ENCODE assay signal across 20 cellular contexts in the genomic region with DNA sequence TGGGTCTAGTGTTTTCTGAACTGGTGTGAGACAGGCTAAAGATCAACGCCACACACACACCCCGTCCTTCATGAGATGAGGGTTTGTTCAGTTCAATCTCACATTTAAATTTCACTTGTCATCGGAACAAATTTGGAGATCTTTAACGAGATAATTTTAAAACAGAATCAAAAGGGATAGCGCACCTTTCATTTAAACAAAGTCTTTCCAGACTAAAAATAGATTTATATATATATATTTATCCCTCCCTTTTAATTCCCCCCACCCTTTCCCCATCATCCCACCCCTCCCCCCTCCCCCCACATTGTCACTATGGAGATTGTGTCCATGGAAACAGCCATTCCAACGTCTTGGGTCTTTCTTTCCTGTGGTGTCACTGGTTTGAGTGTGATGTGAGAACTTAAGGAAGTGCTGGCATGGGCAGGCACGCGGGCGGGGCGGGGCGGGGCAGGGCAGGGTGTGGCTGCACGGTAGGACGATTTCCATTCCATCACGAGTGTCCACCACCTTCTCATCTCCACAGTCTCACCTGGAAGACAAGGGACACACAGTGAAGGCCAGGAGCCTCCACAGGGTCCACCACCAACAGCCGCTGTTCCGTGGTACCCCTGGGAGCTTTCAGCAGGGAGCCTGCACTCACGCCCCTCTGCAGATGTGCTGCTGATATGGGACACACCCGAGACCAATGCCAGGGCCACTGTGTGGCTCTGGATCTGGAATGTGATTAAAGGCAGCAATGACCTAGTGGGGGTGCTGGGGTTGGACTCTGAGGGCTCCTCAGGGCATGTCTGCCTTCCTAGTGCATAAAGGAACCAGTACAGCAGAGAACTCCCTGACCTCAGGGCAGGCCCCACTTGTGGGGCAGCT. TPM values are rescaled to one million over a fixed set of nuclear protein-coding genes. Genes with fewer than 3 reads are reported as not detected.
A peak's percentile ranks its signal among the peaks of the same experiment; 100 is the strongest.
DNase-seq lines count a peak whose midpoint lies in the region; ATAC-seq, FAIRE-seq and TF ChIP-seq lines count a peak whose summit lies in the region.
"Had no signal": no experiment of that assay in that cellular context is flagged by ENCODE, and none has a peak within 500 bp of the region (broad histone marks: within the 10 kb centered on the region; RNA-seq: fewer than 3 reads in every experiment).

No MANE protein-coding gene starts in this region.

- DNase-seq in A549 (ENCODE audit: low read depth in 1 of 2, low spot score in 1 of 2) (peak; percentile 28 to 81), IMR-90 (no peak), chondrocyte (ENCODE audit: low spot score) (peak; percentile 30), mucosa of descending colon (peak in 2 of 3 donors; percentile 72), HTR-8/SVneo (ENCODE audit: insufficient read length, low spot score) (no peak), HEK293T (ENCODE audit: extremely low spot score) (no peak)
- DNase-seq: adrenal gland; CD8-positive, alpha-beta T cell; DMS79; MM.1S; NCI-H146; NCI-H82; nucleus accumbens; T-helper 2 cell; testis had no signal

- H3K27me3 ChIP-seq in IMR-90 (ENCODE audit: control insufficient read depth, insufficient read depth, low read length) = no peaks in the 10 kb centered on the region
- H3K27me3 ChIP-seq: adrenal gland, cardiac muscle cell, dorsolateral prefrontal cortex, testis had no signal

- H3K4me2 ChIP-seq in A549 (peak overlapping the region; percentile 40; the same call in 2 of the 3 replicates), IMR-90 (ENCODE audit: low read depth, low read length) (no peak overlapping the region)

- dilution Hi-C loops in IMR-90 (cut with HindIII; ENCODE audit: low sequenced_read_pairs, unreplicated experiment) = no loop called here

- no TSS peak for BruUV-seq in IMR-90 (replicated peaks; lab: Mats Ljungman, UMichigan)

- POLR2A ChIA-PET in A549 (lab: Yijun Ruan, JAX) = no interaction called here
- POLR2A ChIA-PET in IMR-90 (lab: Charles Lee; ENCODE audit: unreplicated experiment) = no interaction called here
- POLR2A ChIA-PET in HEK293T (lab: Yijun Ruan, JAX) = no interaction called here

- H4K91ac ChIP-seq in IMR-90 (ENCODE audit: insufficient read depth, low read depth, low read length) = no peak overlapping the region

- H3K27me3 Mint-ChIP-seq in chondrocyte (ENCODE audit: low read depth) = no peaks in the 10 kb centered on the region

- peaks cover 0 to 2% of the 10 kb centered on the region in 2 experiments; a peak in 1 of 4 replicates for H3K79me1 ChIP-seq in IMR-90 (ENCODE audit: low read depth in 1 of 2, low read length in 2 of 2)

- no peaks in the 10 kb centered on the region for H4K20me1 ChIP-seq in IMR-90 (ENCODE audit: insufficient read depth, low read length)

- no peak overlapping the region for H3K27ac Mint-ChIP-seq in chondrocyte (ENCODE audit: unreplicated experiment)
- H3K27ac Mint-ChIP-seq: CD8-positive, alpha-beta T cell had no signal

- peaks cover 11% of the 10 kb centered on the region for H3K9me1 ChIP-seq in IMR-90 (ENCODE audit: insufficient read depth, low read length)

- no peak overlapping the region for H3K9ac ChIP-seq in IMR-90 (ENCODE audit: low read depth, low read length)

- peaks cover 4% of the 10 kb centered on the region for H3K36me3 Mint-ChIP-seq in chondrocyte (ENCODE audit: low read depth)

- no peaks in the 10 kb centered on the region for H3K4me1 Mint-ChIP-seq in chondrocyte (ENCODE audit: low read depth)

- no peak overlapping the region for H4K8ac ChIP-seq in IMR-90 (ENCODE audit: low read depth in 2 of 2, low read length in 2 of 2)

- in situ Hi-C loops in IMR-90 (cut with MboI; ENCODE audit: low sequenced_read_pairs) = no loop called here

- H2BK120ac ChIP-seq in IMR-90 (ENCODE audit: low read depth, low read length) = no peak overlapping the region

- no peak overlapping the region for H2AFZ ChIP-seq in IMR-90 (replicated peaks; ENCODE audit: low read length, poor library complexity)

- no peak overlapping the region for H2BK20ac ChIP-seq in IMR-90 (ENCODE audit: low read depth, low read length)

- TF ChIP-seq CTCF in A549 (IDR thresholded peaks at IDR 0.05) (no peak), IMR-90 (conservative IDR thresholded peaks at IDR 0.05; ENCODE audit: low read depth, low read length) (no peak), chondrocyte (IDR thresholded peaks at IDR 0.05) (no peak), mucosa of descending colon (IDR thresholded peaks at IDR 0.05) (no peak)

- H3K23ac ChIP-seq in IMR-90 (ENCODE audit: low read depth, low read length) = no peak overlapping the region

- H3K14ac ChIP-seq in IMR-90 (replicated peaks; ENCODE audit: low read depth, low read length) = no peak overlapping the region

- CTCF ChIA-PET in A549 (lab: Yijun Ruan, JAX) (interaction anchor here (0.6 to 2.1 kb wide), 2 partner anchors 263 to 276 kb away, joined by 3 to 10 read pairs; no protein-coding TSS in a partner anchor), IMR-90 (lab: Yijun Ruan, JAX) (no interaction called here), HEK293T (lab: Yijun Ruan, JAX) (interaction anchor here (0.6 kb wide), 1 partner anchor 233 kb away, joined by 4 read pairs; no protein-coding TSS in a partner anchor)

- FAIRE-seq in A549 (lab: Jason Lieb, UNC) = no peak
- FAIRE-seq in HTR-8/SVneo (lab: Jason Lieb, UNC) = no peak

- TF ChIP-seq EP300 in A549 (IDR thresholded peaks at IDR 0.05) = no peak

- H4K5ac ChIP-seq in IMR-90 (ENCODE audit: low read depth, low read length) = no peak overlapping the region

- H2AK5ac ChIP-seq in IMR-90 (ENCODE audit: low read depth, low read length) = no peak overlapping the region

- no peak overlapping the region for H3K56ac ChIP-seq in IMR-90 (ENCODE audit: extremely low read depth, insufficient read depth, low read length)

- ATAC-seq in A549 (peak; percentile 49 to 68; a peak in 3 of 6 replicates), IMR-90 (ENCODE audit: low read depth) (no peak), mucosa of descending colon (peak; percentile 86), HG03378 (IDR thresholded peaks at IDR 0.05; ENCODE audit: unreplicated experiment) (no peak), GM18907 (IDR thresholded peaks at IDR 0.05; ENCODE audit: unreplicated experiment) (no peak)
- ATAC-seq: CD8-positive, alpha-beta T cell; left lobe of liver had no signal

- H3K36me3 ChIP-seq in IMR-90 (ENCODE audit: control insufficient read depth, insufficient read depth, low read length) (peaks cover 11% of the 10 kb centered on the region; the same call in 1 of the 2 replicates), mucosa of descending colon (ENCODE audit: low read depth) (no peaks in the 10 kb centered on the region)
- H3K36me3 ChIP-seq: cardiac muscle cell had no signal

- no peaks in the 10 kb centered on the region for H3K9me3 Mint-ChIP-seq in chondrocyte (ENCODE audit: low read depth)
- H3K9me3 Mint-ChIP-seq: CD8-positive, alpha-beta T cell had no signal

- H3K9me3 ChIP-seq in A549 = no peaks in the 10 kb centered on the region
- H3K9me3 ChIP-seq in IMR-90 (ENCODE audit: control insufficient read depth, insufficient read depth, low read length) = no peaks in the 10 kb centered on the region
- no peaks in the 10 kb centered on the region for H3K9me3 ChIP-seq in mucosa of descending colon
- H3K9me3 ChIP-seq: adrenal gland, testis had no signal

- H3K27ac ChIP-seq in A549 (peak overlapping the region; percentile 38 to 50; a peak in 3 of 6 replicates), IMR-90 (ENCODE audit: insufficient read depth, low read length) (no peak overlapping the region)
- H3K27ac ChIP-seq: adrenal gland, cardiac muscle cell, dorsolateral prefrontal cortex, testis had no signal

- no peak overlapping the region for H3K4ac ChIP-seq in IMR-90 (ENCODE audit: low read depth, low read length)

- H2AK9ac ChIP-seq in IMR-90 (replicated peaks; ENCODE audit: low read depth, low read length, poor library complexity) = peak overlapping the region; percentile 85

- H3K4me3 ChIP-seq in A549 (no peak overlapping the region), IMR-90 (ENCODE audit: insufficient read depth, low read depth, low read length) (no peak overlapping the region), mucosa of descending colon (no peak overlapping the region)
- H3K4me3 ChIP-seq: adrenal gland, cardiac muscle cell, dorsolateral prefrontal cortex, testis had no signal

- H3K4me1 ChIP-seq in A549 (peaks cover 13% of the 10 kb centered on the region), IMR-90 (ENCODE audit: control insufficient read depth, insufficient read depth, low read length) (no peaks in the 10 kb centered on the region), mucosa of descending colon (ENCODE audit: low read depth) (peaks cover 13% of the 10 kb centered on the region)
- H3K4me1 ChIP-seq: adrenal gland, testis had no signal

- 55% methylated on average over 10 of the region's 18 CpGs for WGBS in A549 (ENCODE audit: missing lambda C conversion rate)
- no CpG with 5 or more reads among the region's 18 CpGs for WGBS in IMR-90 (ENCODE audit: extremely low coverage in 2 of 2, insufficient read length in 1 of 2), 2 experiments

- TF ChIP-seq RAD21 in A549 (conservative IDR thresholded peaks at IDR 0.05 in 1 of 2, IDR thresholded peaks at IDR 0.05 in 1 of 2) (no peak), IMR-90 (IDR thresholded peaks at IDR 0.05; ENCODE audit: low read length) (no peak)

- H3K4me3 Mint-ChIP-seq in chondrocyte (ENCODE audit: unreplicated experiment) = no peak overlapping the region
- H3K4me3 Mint-ChIP-seq: CD8-positive, alpha-beta T cell had no signal

- no peak for TF ChIP-seq POLR2A in A549 (IDR thresholded peaks at IDR 0.05; ENCODE audit: low read length)
- TF ChIP-seq POLR2A in IMR-90 (IDR thresholded peaks at IDR 0.05; ENCODE audit: low read depth, low read length) = no peak

- no peak overlapping the region for H2BK15ac ChIP-seq in IMR-90 (ENCODE audit: low read depth, low read length)

- intact Hi-C loops in IMR-90 (cut with micrococcal nuclease) = no loop called here
- intact Hi-C loops in mucosa of descending colon (cut with DNase I, micrococcal nuclease) = loop anchor here in 1 of 2 donors (10.0 kb wide), 1 partner anchor 274 kb away; a partner anchor contains a TSS

- no peak overlapping the region for H2BK5ac ChIP-seq in IMR-90 (ENCODE audit: low read depth, low read length, poor library complexity, severe bottlenecking)

- no peak overlapping the region for H3K18ac ChIP-seq in IMR-90 (ENCODE audit: low read depth, low read length)

TF ChIP-seq in A549, 52 proteins besides CTCF, POLR2A, EP300 and RAD21 (continues in another document):
- TF ChIP-seq HDAC2 (IDR thresholded peaks at IDR 0.05) = no peak

TF ChIP-seq in HEK293T, 16 proteins besides CTCF, POLR2A, EP300 and RAD21 (continues in another document):
- no peak for TF ChIP-seq NFRKB (IDR thresholded peaks at IDR 0.05)

RNA-seq across cellular contexts. Expression of a gene that starts 30.5 kb away (rescaled TPM):
- polyA plus RNA-seq in A549 (2011; rRNA removed) (0.59 and 0.79 TPM in 2 replicates), A549 (2017; fragmentation: RNase III; extraction: RNeasy Plus Mini Kit Qiagen cat#74134 plus additional on column Dnase treatment) (0.63 to 1.0 TPM (median 0.91 TPM) in 3 replicates), IMR-90 (2012; rRNA removed) (0.24 TPM in 2 replicates)
- 0.89 and 1.3 TPM in 2 replicates for polyA plus RNA-seq in A549 (2012; cell fraction: cytosol; rRNA removed)
- polyA plus RNA-seq in A549 (2012; cell fraction: nucleus; rRNA removed) = 10.1 and 12.0 TPM in 2 replicates
- polyA minus RNA-seq in A549 (2011; rRNA and poly(A)+ RNA removed) = 0.70 and 1.1 TPM in 2 replicates
- total RNA-seq in IMR-90 (2012; rRNA removed) (under 0.01 TPM in 2 replicates), chondrocyte (0.75 to 1.7 TPM (median 0.95 TPM) in 3 replicates), mucosa of descending colon (10 to 100 TPM in 1 of 3 donors, 1 to 10 TPM in 2; 3.8 to 10.0 (median 4.7) TPM)
- polyA plus RNA-seq in IMR-90 (2012; cell fraction: cytosol; rRNA removed) = 0.07 TPM in 1 of 2 replicates, not detected in the other
- 4.5 and 8.7 TPM in 2 replicates for polyA plus RNA-seq in IMR-90 (2012; cell fraction: nucleus; rRNA removed; ENCODE audit: low replicate concordance)

Comparison
In these comparisons a context has a peak if more than half of its experiments do, and no peak if none do; other contexts are left out.
1. ATAC-seq: peak in A549 (2 of 2) and mucosa of descending colon (single experiment); none in IMR-90 (single experiment), HG03378 (single experiment) and GM18907 (single experiment).
2. DNase-seq: peak in A549 (2 of 2), chondrocyte (single experiment) and mucosa of descending colon (2 of 3); none in IMR-90 (single experiment), HTR-8/SVneo (single experiment) and HEK293T (single experiment).